Comparison of ENCODE assay signal across 8 cellular contexts in the genomic region with DNA sequence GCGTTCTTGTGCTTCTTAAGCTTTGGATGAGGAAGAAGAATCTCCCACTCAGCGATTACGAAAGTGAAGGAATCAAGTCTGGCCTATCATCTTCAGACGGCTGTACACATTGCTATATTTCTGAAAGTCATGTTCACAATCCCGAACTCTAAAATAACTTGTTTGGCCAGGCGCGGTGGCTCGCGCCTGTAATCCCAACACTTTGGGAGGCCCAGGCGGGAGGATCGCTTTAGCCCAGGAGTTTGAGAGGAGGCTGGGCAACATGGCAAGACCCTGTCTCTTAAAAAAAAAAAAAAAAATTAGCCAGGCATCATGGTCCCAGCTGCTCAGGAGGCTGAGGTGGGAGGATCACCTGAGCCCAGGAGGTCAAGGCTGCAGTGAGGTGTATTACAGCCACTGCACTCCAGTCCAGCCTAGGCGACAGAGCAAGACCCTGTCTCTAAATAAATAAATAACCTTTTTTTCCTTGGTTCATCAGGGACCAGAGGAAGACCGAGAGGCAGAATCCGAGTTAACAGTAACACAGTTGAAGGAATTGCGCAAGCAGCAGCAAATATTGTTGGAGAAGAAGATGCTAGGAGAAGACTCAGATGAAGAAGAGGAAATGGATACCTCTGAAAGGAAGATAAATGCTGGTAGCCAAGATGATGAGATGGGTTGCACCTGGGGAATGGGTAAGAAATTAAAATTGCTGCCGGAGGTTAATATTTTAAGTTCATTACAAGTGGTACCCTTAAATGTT. TPM values are rescaled to one million over a fixed set of nuclear protein-coding genes. Genes with fewer than 3 reads are reported as not detected.
DNase-seq lines count a peak whose midpoint lies in the region; ATAC-seq and TF ChIP-seq lines count a peak whose summit lies in the region.

No MANE protein-coding gene starts in this region.

- H3K36me3 ChIP-seq in GM06990 (ENCODE audit: control insufficient read depth, insufficient read depth, low read length) (peaks cover 4% of the 10 kb centered on the region), PC-9 (ENCODE audit: low read depth) (peaks cover 31% of the 10 kb centered on the region), esophagus (ENCODE audit: control insufficient read depth in 2 of 2, insufficient read depth in 2 of 2, low read length in 1 of 2) (peaks cover 7 to 9% of the 10 kb centered on the region in 2 donors), trophoblast cell (ENCODE audit: control insufficient read depth in 1 of 2, insufficient read depth in 2 of 2, low read length in 2 of 2) (peaks cover 14 to 20% of the 10 kb centered on the region in 2 experiments)

- no peak overlapping the region for H2BK120ac ChIP-seq in trophoblast cell (ENCODE audit: insufficient read depth, low read length, poor library complexity)

- no peak overlapping the region for H4K91ac ChIP-seq in trophoblast cell (ENCODE audit: low read depth, low read length)

- no peak overlapping the region for H3K14ac ChIP-seq in trophoblast cell (ENCODE audit: low read length)

- peak overlapping the region; percentile 64 for H3K9ac ChIP-seq in trophoblast cell (ENCODE audit: low read length)

- H2BK12ac ChIP-seq in trophoblast cell (ENCODE audit: low read length) = no peak overlapping the region

- H3K4me3 ChIP-seq in GM06990 (replicated peaks; ENCODE audit: low read depth, low read length) = peak overlapping the region; percentile 94
- H3K4me3 ChIP-seq in PC-9 = peak overlapping the region; percentile 86
- H3K4me3 ChIP-seq in esophagus (ENCODE audit: low read depth in 1 of 2, low read length in 2 of 2) = peak overlapping the region; percentile 81 to 87
- peak overlapping the region; percentile 87 for H3K4me3 ChIP-seq in trophoblast cell (ENCODE audit: low read depth, low read length)

- H3K9me2 ChIP-seq in PC-9 (ENCODE audit: insufficient read depth) = no peaks in the 10 kb centered on the region

- H2AK5ac ChIP-seq in trophoblast cell (ENCODE audit: low read length) = peak overlapping the region; percentile 63

- H2AFZ ChIP-seq in PC-9 (peak overlapping the region; percentile 97), trophoblast cell (ENCODE audit: insufficient read depth, low read length, poor library complexity) (no peak overlapping the region)

- TF ChIP-seq CTCF in GM06990 (IDR thresholded peaks at IDR 0.05; ENCODE audit: insufficient read depth, low read length, poor library complexity, severe bottlenecking) (no peak), PC-9 (conservative IDR thresholded peaks at IDR 0.05) (no peak)

- H3F3A ChIP-seq in PC-9 (ENCODE audit: insufficient read depth, low read depth) = peaks cover 11% of the 10 kb centered on the region; the same call in 1 of the 2 replicates

- 84 to 85% methylated on average over 16 of the region's 16 CpGs for WGBS in esophagus, 2 donors
- WGBS in trophoblast cell (ENCODE audit: extremely low coverage, insufficient coverage, insufficient read length) = no CpG with 5 or more reads among the region's 16 CpGs

- peaks cover 9% of the 10 kb centered on the region for H3K79me1 ChIP-seq in trophoblast cell (ENCODE audit: low read length)

- H4K20me1 ChIP-seq in PC-9 (ENCODE audit: insufficient read depth) = no peaks in the 10 kb centered on the region; the same call in 1 of the 2 replicates

- H3K27ac ChIP-seq in PC-9 = peak overlapping the region; percentile 83; the same call in 1 of the 2 replicates
- H3K27ac ChIP-seq in esophagus (ENCODE audit: low read depth in 2 of 2, low read length in 1 of 2) = peak overlapping the region in 1 of 2 donors; percentile 98
- H3K27ac ChIP-seq in trophoblast cell (ENCODE audit: low read depth, low read length) = no peak overlapping the region

- POLR2A ChIA-PET in PC-9 (lab: Charles Lee; ENCODE audit: unreplicated experiment) = no interaction called here

- peak overlapping the region; percentile 38 for H3K18ac ChIP-seq in trophoblast cell (ENCODE audit: low read length)

- H3K4me1 ChIP-seq in PC-9 (replicated peaks; ENCODE audit: insufficient read depth) (peaks cover 26% of the 10 kb centered on the region), esophagus (ENCODE audit: control insufficient read depth in 2 of 2, insufficient read depth in 2 of 2, low read length in 1 of 2) (no peaks in the 10 kb centered on the region), trophoblast cell (ENCODE audit: control insufficient read depth in 1 of 2, insufficient read depth in 2 of 2, low read length in 2 of 2) (peaks cover 9 to 14% of the 10 kb centered on the region in 2 experiments)

- no peak overlapping the region for H2BK5ac ChIP-seq in trophoblast cell (ENCODE audit: low read depth, low read length, poor library complexity)

- intact Hi-C loops in PC-9 (cut with micrococcal nuclease; ENCODE audit: unreplicated experiment) = no loop called here

- peak overlapping the region; percentile 96 for H4K8ac ChIP-seq in trophoblast cell (ENCODE audit: low read depth, low read length)

- H3K79me2 ChIP-seq in PC-9 (ENCODE audit: low read depth) (peaks cover 42% of the 10 kb centered on the region), trophoblast cell (ENCODE audit: control insufficient read depth, insufficient read depth, low read length, poor library complexity) (peaks cover 12% of the 10 kb centered on the region)

- peak overlapping the region; percentile 88 for H3K4ac ChIP-seq in trophoblast cell (ENCODE audit: low read depth, low read length)

- H3K4me2 ChIP-seq in PC-9 = peak overlapping the region; percentile 94
- peak overlapping the region; percentile 95 for H3K4me2 ChIP-seq in trophoblast cell (ENCODE audit: low read length)

- H3K9me3 ChIP-seq in PC-9 (ENCODE audit: insufficient read depth, low read depth) = no peaks in the 10 kb centered on the region
- H3K9me3 ChIP-seq in esophagus (ENCODE audit: control insufficient read depth in 2 of 2, insufficient read depth in 1 of 2, low read depth in 1 of 2, low read length in 1 of 2) = no peaks in the 10 kb centered on the region
- H3K9me3 ChIP-seq in trophoblast cell (ENCODE audit: insufficient read depth, low read depth, low read length) = no peaks in the 10 kb centered on the region

- DNase-seq in GM06990 (ENCODE audit: extremely low read depth, insufficient read length) (no peak), PC-9 (no peak), trophoblast cell (no peak), putamen (ENCODE audit: low spot score) (no peak), NCI-H1694 (lab: John Stamatoyannopoulos, UW) (no peak)

- no peak overlapping the region for H4K12ac ChIP-seq in trophoblast cell (ENCODE audit: low read depth, low read length)

- no TSS peak for BruUV-seq in PC-9 (replicated peaks; lab: Mats Ljungman, UMichigan)

- H3K27me3 ChIP-seq in GM06990 (replicated peaks; ENCODE audit: control insufficient read depth, insufficient read depth, low read length) (no peaks in the 10 kb centered on the region), PC-9 (ENCODE audit: insufficient read depth, low read depth) (no peaks in the 10 kb centered on the region), esophagus (ENCODE audit: control insufficient read depth in 1 of 2, insufficient read depth in 2 of 2, low read length in 2 of 2) (no peaks in the 10 kb centered on the region), trophoblast cell (ENCODE audit: insufficient read depth, low read length) (no peaks in the 10 kb centered on the region)

- CTCF ChIA-PET in PC-9 (lab: Charles Lee) = interaction anchor here (0.8 kb wide), 1 partner anchor 11 kb away, joined by 3 read pairs; no protein-coding TSS in a partner anchor

- H3K23ac ChIP-seq in trophoblast cell (ENCODE audit: low read length) = no peak overlapping the region

- no peak for ATAC-seq in GM19328 (IDR thresholded peaks at IDR 0.05; ENCODE audit: unreplicated experiment)
- no peak for ATAC-seq in HG02759 (IDR thresholded peaks at IDR 0.05; ENCODE audit: unreplicated experiment)

RNA-seq across cellular contexts. Expression of a gene that starts 1.1 kb away (rescaled TPM):
- total RNA-seq in PC-9 (2021) = 18.5 and 22.7 TPM in 2 replicates
- 10 to 100 TPM in 1 of 2 donors, 1 to 10 TPM in 1; 10.0 to 15.1 TPM for polyA plus RNA-seq in esophagus
- polyA plus RNA-seq in trophoblast cell (2013) = 22.4 and 23.3 TPM in 2 replicates

RNA-seq across cellular contexts. Expression of a gene that starts 1.4 kb away (rescaled TPM):
- 29.3 and 33.0 TPM in 2 replicates for total RNA-seq in PC-9 (2021)
- polyA plus RNA-seq in esophagus = 10 to 100 TPM; 16.6 to 22.8 TPM
- 28.1 and 28.7 TPM in 2 replicates for polyA plus RNA-seq in trophoblast cell (2013)

RNA-seq across cellular contexts. Expression of a gene that starts 35.9 kb away (rescaled TPM):
- 37.3 and 45.1 TPM in 2 replicates for total RNA-seq in PC-9 (2021)
- polyA plus RNA-seq in esophagus = 10 to 100 TPM; 15.0 to 25.0 TPM
- polyA plus RNA-seq in trophoblast cell (2013) = 26.9 and 28.9 TPM in 2 replicates

RNA-seq across cellular contexts. Expression of a gene that starts 36.0 kb away (rescaled TPM):
- 1.9 and 2.9 TPM in 2 replicates for total RNA-seq in PC-9 (2021)
- polyA plus RNA-seq in esophagus = 1 to 10 TPM; 1.0 to 1.2 TPM
- 2.1 and 2.7 TPM in 2 replicates for polyA plus RNA-seq in trophoblast cell (2013)
